In genomic region chr17:72378414-72379395, GRCh38 we compare ENCODE assay signal across 24 cellular contexts.
DNase-seq lines count a peak whose midpoint lies in the region; ATAC-seq and TF ChIP-seq lines count a peak whose summit lies in the region.
"Had no signal": no experiment of that assay in that cellular context is flagged by ENCODE, and none has a peak within 500 bp of the region (broad histone marks: within the 10 kb centered on the region; RNA-seq: fewer than 3 reads in every experiment).

No MANE protein-coding gene starts in this region.

- no peak; the same call in 1 of the 2 replicates for TF ChIP-seq CTCF in BE2C (IDR thresholded peaks at IDR 0.05; ENCODE audit: low read depth, low read length)
- no peak for TF ChIP-seq CTCF in nephron (IDR thresholded peaks at IDR 0.05; ENCODE audit: unreplicated experiment in 3 of 3)
- TF ChIP-seq CTCF in body of pancreas (IDR thresholded peaks at IDR 0.05), result no peak

- no peak for TF ChIP-seq POLR2A in body of pancreas (IDR thresholded peaks at IDR 0.05)

- no peak overlapping the region for H3K4me3 Mint-ChIP-seq in nephron
- H3K4me3 Mint-ChIP-seq: activated naive CD8-positive, alpha-beta T cell; activated T-helper 1 cell treated with anti-CD3 and anti-CD28 coated beads, Interleukin-12 subunit alpha, Interleukin-12 subunit beta, Interleukin-2, Interleukin-4 antibody, amounts not matched to agents 30 ng/mL and 10 ng/mL and 1 ng/mL, durations not matched to agents 14 hours and 24 hours and 36 hours; CD8-positive, alpha-beta T cell; neural crest cell; T-cell had no signal

- H3K4me1 ChIP-seq in BE2C (peaks cover 53% of the 10 kb centered on the region), body of pancreas (peaks cover 3% of the 10 kb centered on the region)
- H3K4me1 ChIP-seq: prostate gland had no signal

- H3K36me3 ChIP-seq in BE2C (no peaks in the 10 kb centered on the region), body of pancreas (replicated peaks in 1 of 2; ENCODE audit: insufficient read depth in 1 of 2, low read depth in 2 of 2) (no peaks in the 10 kb centered on the region)
- H3K36me3 ChIP-seq: prostate gland had no signal

- H3K27ac Mint-ChIP-seq in nephron, result peak overlapping the region in 2 of 3 experiments; percentile 31 to 54
- H3K27ac Mint-ChIP-seq: activated naive CD8-positive, alpha-beta T cell; activated T-helper 1 cell treated with anti-CD3 and anti-CD28 coated beads, Interleukin-12 subunit alpha, Interleukin-12 subunit beta, Interleukin-2, Interleukin-4 antibody, amounts not matched to agents 30 ng/mL and 10 ng/mL and 1 ng/mL, durations not matched to agents 14 hours and 24 hours and 36 hours; CD8-positive, alpha-beta T cell; T-cell had no signal

- no peak for ATAC-seq in body of pancreas
- ATAC-seq: CD8-positive, alpha-beta T cell; GM12878; left ventricle myocardium superior; Right ventricle myocardium inferior; T-cell had no signal

- H3K27ac ChIP-seq in body of pancreas, result no peak overlapping the region
- H3K27ac ChIP-seq: hepatocyte, prostate gland had no signal

- peaks cover 54% of the 10 kb centered on the region for H3K4me1 Mint-ChIP-seq in nephron
- H3K4me1 Mint-ChIP-seq: T-cell had no signal

- intact Hi-C loops in body of pancreas (cut with DNase I), result no loop called here

- no peaks in the 10 kb centered on the region for H3K36me3 Mint-ChIP-seq in nephron (ENCODE audit: low read depth)
- H3K36me3 Mint-ChIP-seq: activated naive CD8-positive, alpha-beta T cell; CD8-positive, alpha-beta T cell; T-cell had no signal

- no peaks in the 10 kb centered on the region for H3K9me3 Mint-ChIP-seq in nephron
- H3K9me3 Mint-ChIP-seq: activated T-helper 1 cell treated with anti-CD3 and anti-CD28 coated beads, Interleukin-12 subunit alpha, Interleukin-12 subunit beta, Interleukin-2, Interleukin-4 antibody, amounts not matched to agents 30 ng/mL and 10 ng/mL and 1 ng/mL, durations not matched to agents 14 hours and 24 hours and 36 hours; CD8-positive, alpha-beta T cell; neural crest cell; T-cell had no signal

- no peaks in the 10 kb centered on the region for H3K27me3 ChIP-seq in BE2C
- no peaks in the 10 kb centered on the region for H3K27me3 ChIP-seq in body of pancreas
- H3K27me3 ChIP-seq: hepatocyte had no signal

- H3K4me3 ChIP-seq in BE2C (ENCODE audit: low read depth, low read length), result peak overlapping the region; percentile 22
- H3K4me3 ChIP-seq in body of pancreas, result no peak overlapping the region
- H3K4me3 ChIP-seq: GM12878, hepatocyte, prostate gland had no signal

- WGBS in body of pancreas, 2 donors, result 82 to 84% methylated on average over 14 to 23 of the region's 23 CpGs

- H3K27me3 Mint-ChIP-seq in nephron (ENCODE audit: low read depth), result peaks cover 36% of the 10 kb centered on the region

- peak; percentile 81 for DNase-seq in BE2C
- DNase-seq in ELF-1 (ENCODE audit: low read depth, low spot score), result peak; percentile 33
- DNase-seq in SK-N-DZ (ENCODE audit: low spot score), result peak; percentile 68
- no peak for DNase-seq in body of pancreas
- no peak for DNase-seq in HT-29 (ENCODE audit: low spot score)
- DNase-seq in NCI-H748 (lab: John Stamatoyannopoulos, UW; ENCODE audit: unreplicated experiment), result no peak
- DNase-seq: activated CD4-positive, alpha-beta T cell treated with anti-CD3 and anti-CD28 coated beads for 4 hours; CD8-positive, alpha-beta T cell; DMS79; Karpas-422; left ventricle myocardium superior; NCI-H2171; NCI-H774; OCI-M1; stimulated activated CD4-positive, alpha-beta T cell treated with anti-CD3 and anti-CD28 coated beads, Interleukin-1b, Interleukin-23, amount 100 ng/mL, for 48 hours; T-cell had no signal

- H3K9me3 ChIP-seq in BE2C (no peaks in the 10 kb centered on the region), body of pancreas (no peaks in the 10 kb centered on the region)
- H3K9me3 ChIP-seq: prostate gland had no signal

Comparison
In these comparisons a context has a peak if more than half of its experiments do, and no peak if none do; other contexts are left out.
1. DNase-seq: peak in BE2C (single experiment), ELF-1 (single experiment) and SK-N-DZ (single experiment); none in body of pancreas (0 of 4), HT-29 (single experiment) and NCI-H748 (single experiment).